19 cellular contexts compared by ENCODE assay signal in genomic region chr12:119006749-119007148, GRCh38. TPM values are rescaled to one million over a fixed set of nuclear protein-coding genes. Genes with fewer than 3 reads are reported as not detected.
DNase-seq lines count a peak whose midpoint lies in the region; ATAC-seq and TF ChIP-seq lines count a peak whose summit lies in the region.
"Had no signal": no experiment of that assay in that cellular context is flagged by ENCODE, and none has a peak within 500 bp of the region (broad histone marks: within the 10 kb centered on the region; RNA-seq: fewer than 3 reads in every experiment).

No MANE protein-coding gene starts in this region.

- H2AFZ ChIP-seq in neuronal stem cell (ENCODE audit: low read length), result no peak overlapping the region

- no peaks in the 10 kb centered on the region for H3K9me3 ChIP-seq in neuronal stem cell (replicated peaks in 1 of 2; ENCODE audit: control insufficient read depth in 2 of 2, insufficient read depth in 1 of 2, low read depth in 1 of 2, low read length in 2 of 2)
- H3K9me3 ChIP-seq: gastrocnemius medialis had no signal

- DNase-seq in NCI-H1105 (lab: John Stamatoyannopoulos, UW), result peak; percentile 21
- DNase-seq in NCI-H1105 treated with DMSO at 0.1 percent for 48 hours (lab: John Stamatoyannopoulos, UW), result no peak
- peak; percentile 89 for DNase-seq in NCI-H524 treated with DMSO at 0.1 percent for 48 hours (lab: John Stamatoyannopoulos, UW)
- DNase-seq in cerebellar cortex (ENCODE audit: low spot score), result peak; percentile 91
- no peak for DNase-seq in neuronal stem cell (ENCODE audit: low spot score)
- DNase-seq in activated CD4-positive, alpha-beta T cell treated with anti-CD3 and anti-CD28 coated beads for 1 hour, result no peak
- DNase-seq in HEK293T (ENCODE audit: extremely low spot score), result no peak
- DNase-seq: activated CD4-positive, alpha-beta T cell treated with anti-CD3 and anti-CD28 coated beads, Interleukin-2, amount 50 U/mL, for 4 hours; activated gamma-delta T cell treated with Interleukin-2 at 50 U/mL for 16 hours; gastrocnemius medialis; GDM1; left colon; MM.1S; NCI-H2029 treated with DMSO at 0.1 percent for 48 hours; T-helper 1 cell had no signal

- no peak overlapping the region for H3K27ac ChIP-seq in neuronal stem cell (replicated peaks; ENCODE audit: low read length)
- H3K27ac ChIP-seq: gastrocnemius medialis, RWPE1 had no signal

- no peak overlapping the region for H2BK12ac ChIP-seq in neuronal stem cell (ENCODE audit: low read length)

- H2BK5ac ChIP-seq in neuronal stem cell (ENCODE audit: low read length), result no peak overlapping the region

- no peak overlapping the region for H4K8ac ChIP-seq in neuronal stem cell (ENCODE audit: low read depth, low read length)

- no peak overlapping the region for H3K4me2 ChIP-seq in neuronal stem cell (ENCODE audit: insufficient read depth, low read length, poor library complexity, severe bottlenecking)

- CTCF ChIA-PET in HEK293T (lab: Yijun Ruan, JAX), result no interaction called here

- H2BK120ac ChIP-seq in neuronal stem cell (ENCODE audit: low read depth, low read length), result no peak overlapping the region

- no peak overlapping the region for H2AK5ac ChIP-seq in neuronal stem cell (ENCODE audit: low read depth, low read length)

- H3K27me3 ChIP-seq in neuronal stem cell (ENCODE audit: control insufficient read depth in 3 of 3, insufficient read depth in 3 of 3, low read depth in 1 of 3, low read length in 3 of 3), result peaks cover 0 to 12% (median 0%) of the 10 kb centered on the region in 3 experiments

- no peak overlapping the region for H2BK15ac ChIP-seq in neuronal stem cell (ENCODE audit: low read length)

- WGBS in neuronal stem cell (ENCODE audit: extremely low coverage in 2 of 2, insufficient read length in 2 of 2, insufficient replicate concordance in 1 of 2), 2 donors, result no CpG with 5 or more reads among the region's 5 CpGs

- H3K79me1 ChIP-seq in neuronal stem cell (ENCODE audit: low read depth, low read length), result no peaks in the 10 kb centered on the region

- H3K4ac ChIP-seq in neuronal stem cell (ENCODE audit: low read length), result no peak overlapping the region

- no peak overlapping the region for H3K23ac ChIP-seq in neuronal stem cell (ENCODE audit: low read depth, low read length, poor library complexity)

- peak overlapping the region; percentile 11 for H3K18ac ChIP-seq in neuronal stem cell (ENCODE audit: low read length)

- H3K9ac ChIP-seq in neuronal stem cell (ENCODE audit: low read depth, low read length, poor library complexity), result no peak overlapping the region

- H4K91ac ChIP-seq in neuronal stem cell (ENCODE audit: low read depth, low read length, poor library complexity), result no peak overlapping the region

- POLR2A ChIA-PET in HEK293T (lab: Yijun Ruan, JAX), result no interaction called here

- no peak for ATAC-seq in HG03135 (IDR thresholded peaks at IDR 0.05; ENCODE audit: unreplicated experiment)
- ATAC-seq: gastrocnemius medialis; left colon; natural killer cell treated with Interleukin-12 subunit alpha and Interleukin-12 subunit beta and Interleukin-15 and Interleukin-18, amount 100 ng/mL, for 72 hours had no signal

- H3K14ac ChIP-seq in neuronal stem cell (ENCODE audit: low read length), result no peak overlapping the region

- peaks cover 0 to 29% of the 10 kb centered on the region in 2 donors for H3K4me1 ChIP-seq in neuronal stem cell (ENCODE audit: control insufficient read depth in 2 of 2, insufficient read depth in 1 of 2, low read depth in 1 of 2, low read length in 2 of 2)
- H3K4me1 ChIP-seq: gastrocnemius medialis had no signal

- no peaks in the 10 kb centered on the region for H3K36me3 ChIP-seq in neuronal stem cell (replicated peaks in 1 of 2; ENCODE audit: control insufficient read depth in 2 of 2, insufficient read depth in 2 of 2, low read length in 2 of 2)
- H3K36me3 ChIP-seq: gastrocnemius medialis had no signal

- no peak overlapping the region for H3K4me3 ChIP-seq in neuronal stem cell (ENCODE audit: low read length in 2 of 2)
- H3K4me3 ChIP-seq: gastrocnemius medialis had no signal

TF ChIP-seq in HEK293T, 16 proteins besides CTCF, POLR2A, EP300 and RAD21:
- no peak for TF ChIP-seq FOXK2 (IDR thresholded peaks at IDR 0.05)
- no peak for TF ChIP-seq SUZ12 (IDR thresholded peaks at IDR 0.05)
- no peak for TF ChIP-seq SP1 (IDR thresholded peaks at IDR 0.05)
- no peak for TF ChIP-seq FOXA1 (IDR thresholded peaks at IDR 0.05)
- TF ChIP-seq NFRKB (IDR thresholded peaks at IDR 0.05), result no peak
- TF ChIP-seq L3MBTL2 (conservative IDR thresholded peaks at IDR 0.05), result no peak
- no peak for TF ChIP-seq CTBP1 (IDR thresholded peaks at IDR 0.05; ENCODE audit: borderline replicate concordance)
- TF ChIP-seq ELF4 (IDR thresholded peaks at IDR 0.05), result no peak
- no peak for TF ChIP-seq ARNT (IDR thresholded peaks at IDR 0.05)
- no peak for TF ChIP-seq FOXM1 (IDR thresholded peaks at IDR 0.05; ENCODE audit: borderline replicate concordance)
- no peak for TF ChIP-seq TARDBP (IDR thresholded peaks at IDR 0.05)

RNA-seq across cellular contexts. Expression of gene SRRM4, which starts 25.4 kb away (rescaled TPM):
- 0.47 TPM for polyA plus RNA-seq in neuronal stem cell (2013, experiment 1 of 2)
- polyA plus RNA-seq in neuronal stem cell (2013, experiment 2 of 2), result 0.46 TPM
- polyA plus RNA-seq: BJ had no signal

Comparison
In these comparisons a context has a peak if more than half of its experiments do, and no peak if none do; other contexts are left out.
1. DNase-seq: peak in NCI-H1105 (single experiment), NCI-H524 treated with DMSO at 0.1 percent for 48 hours (single experiment) and cerebellar cortex (single experiment); none in NCI-H1105 treated with DMSO at 0.1 percent for 48 hours (single experiment), neuronal stem cell (single experiment), activated CD4-positive, alpha-beta T cell treated with anti-CD3 and anti-CD28 coated beads for 1 hour (single experiment) and HEK293T (single experiment).